In genomic region chr1:227197064-227197463, GRCh38 we compare ENCODE assay signal across 20 cellular contexts.
"Had no signal": no experiment of that assay in that cellular context is flagged by ENCODE, and none has a peak within 500 bp of the region (broad histone marks: within the 10 kb centered on the region; RNA-seq: fewer than 3 reads in every experiment).

No MANE protein-coding gene starts in this region.

- H3K9me3 ChIP-seq: SJSA1 had no signal

- H3K4me2 ChIP-seq: KMS-11 had no signal

- H3K27ac ChIP-seq: KMS-11, SJSA1, SK-N-MC had no signal

- H3K27me3 ChIP-seq: SJSA1 had no signal

- H3K4me3 ChIP-seq: SJSA1, SK-N-MC had no signal

- H3K4me1 ChIP-seq: SJSA1 had no signal

- DNase-seq: Kasumi-1, MM.1S, NCI-H1092 treated with DMSO at 0.1 percent for 48 hours, NCI-H1436, NCI-H187, NCI-H2029, NCI-H2081 treated with DMSO at 0.1 percent for 48 hours, NCI-H2171, NCI-H226, NCI-H446, NCI-H510A, NCI-H524 treated with DMSO at 0.1 percent for 48 hours, NCI-H69, NCI-H774, Right ventricle myocardium superior, RPMI8226, SIG-M5 had no signal
